9 cellular contexts compared by ENCODE assay signal in the genomic region with DNA sequence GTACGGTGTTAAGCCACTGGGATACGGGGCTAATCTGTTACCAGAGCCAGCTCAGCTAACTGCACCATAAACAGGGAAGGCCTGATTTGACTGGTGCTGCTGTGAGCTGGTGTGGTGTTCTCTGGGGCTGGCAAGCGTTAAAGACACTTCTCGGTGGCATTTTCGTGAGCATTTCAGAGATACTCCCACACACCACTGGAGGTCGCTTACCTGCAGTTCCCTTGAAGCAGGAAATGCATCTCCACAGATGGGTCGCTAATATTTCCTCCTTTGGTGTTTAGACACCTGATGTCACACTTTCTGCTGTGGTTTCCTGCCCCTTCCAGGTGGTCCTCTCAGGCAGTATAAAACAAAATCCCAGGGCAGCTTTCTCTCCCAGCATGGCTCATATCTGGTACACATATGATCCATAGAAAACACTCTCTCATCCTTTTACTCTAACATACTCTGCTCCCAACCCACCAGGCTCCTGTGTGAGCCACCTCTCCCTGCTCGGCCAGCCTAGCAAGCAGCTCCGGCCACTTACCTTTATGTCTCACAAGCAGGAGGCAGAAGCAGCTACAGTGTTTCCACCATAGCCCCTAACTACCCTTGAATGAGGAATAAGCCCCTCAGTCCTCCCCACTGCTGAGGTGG.
DNase-seq lines count a peak whose midpoint lies in the region; ATAC-seq, FAIRE-seq and TF ChIP-seq lines count a peak whose summit lies in the region.
"Had no signal": no experiment of that assay in that cellular context is flagged by ENCODE, and none has a peak within 500 bp of the region (broad histone marks: within the 10 kb centered on the region; RNA-seq: fewer than 3 reads in every experiment).

No MANE protein-coding gene starts in this region.

- no peaks in the 10 kb centered on the region for H3K9me3 ChIP-seq in stomach

- intact Hi-C loops in sciatic nerve (cut with DNase I) (no loop called here), stomach (cut with DNase I; ENCODE audit: low total_unique reads) (no loop called here)

- TF ChIP-seq EP300 in stomach (IDR thresholded peaks at IDR 0.05), result no peak

- DNase-seq in GM12892 (ENCODE audit: insufficient read length) (peak; percentile 12), bronchial epithelial cell (ENCODE audit: low read depth) (no peak), NCI-H2081 (lab: John Stamatoyannopoulos, UW) (no peak), CD1c-positive myeloid dendritic cell (ENCODE audit: extremely low spot score) (no peak), sciatic nerve (ENCODE audit: low spot score) (no peak), stomach (no peak)

- 39 to 51% (median 41%) methylated on average over 9 of the region's 9 CpGs for WGBS in stomach, 5 donors

- FAIRE-seq in GM12892 (lab: Jason Lieb, UNC) (peak; percentile 91), bronchial epithelial cell (lab: Jason Lieb, UNC) (peak; percentile 79)

- no peak overlapping the region for H3K27ac ChIP-seq in stomach
- H3K27ac ChIP-seq: PC-9 had no signal

- TF ChIP-seq POLR2A in GM12892 (IDR thresholded peaks at IDR 0.05; ENCODE audit: low read depth, low read length), result no peak
- no peak for TF ChIP-seq POLR2A in stomach (IDR thresholded peaks at IDR 0.05)

- no peaks in the 10 kb centered on the region for H3K4me1 ChIP-seq in stomach

- peak; percentile 99 for ATAC-seq in GM21367 (IDR thresholded peaks at IDR 0.05; ENCODE audit: unreplicated experiment)
- peak; percentile 87 for ATAC-seq in HG03457 (IDR thresholded peaks at IDR 0.05; ENCODE audit: unreplicated experiment)
- ATAC-seq in sciatic nerve, result no peak

- TF ChIP-seq CTCF in bronchial epithelial cell (IDR thresholded peaks at IDR 0.05; ENCODE audit: insufficient read depth, low read length, severe bottlenecking) (peak; percentile 5), stomach (IDR thresholded peaks at IDR 0.05) (no peak)

- H3K4me3 ChIP-seq in bronchial epithelial cell (ENCODE audit: low read depth, low read length) (no peak overlapping the region), stomach (no peak overlapping the region)
- H3K4me3 ChIP-seq: PC-9 had no signal

- H3K27me3 ChIP-seq in bronchial epithelial cell (ENCODE audit: control insufficient read depth, insufficient read depth, low read length) (no peaks in the 10 kb centered on the region), stomach (no peaks in the 10 kb centered on the region)

- H3K36me3 ChIP-seq in bronchial epithelial cell (ENCODE audit: control insufficient read depth, insufficient read depth, low read length) (no peaks in the 10 kb centered on the region), stomach (no peaks in the 10 kb centered on the region)
